13 cellular contexts compared by ENCODE assay signal in genomic region chr16:51433597-51433996, GRCh38.
"Had no signal": no experiment of that assay in that cellular context is flagged by ENCODE, and none has a peak within 500 bp of the region (broad histone marks: within the 10 kb centered on the region; RNA-seq: fewer than 3 reads in every experiment).

No MANE protein-coding gene starts in this region.

- H3K9me3 ChIP-seq: ascending aorta, lower lobe of right lung, right atrium auricular region, upper lobe of left lung had no signal

- H3K4me1 ChIP-seq: ascending aorta, lower lobe of right lung, right atrium auricular region, upper lobe of left lung had no signal

- H3K4me3 ChIP-seq: ascending aorta, lower lobe of right lung, right atrium auricular region, upper lobe of left lung had no signal

- H3K36me3 ChIP-seq: ascending aorta, lower lobe of right lung, right atrium auricular region, upper lobe of left lung had no signal

- ATAC-seq: activated T-cell treated with anti-CD3 and anti-CD28 coated beads, Interleukin-2, amount 50 U/mL, for 72 hours; left cardiac atrium; lower lobe of right lung had no signal

- H3K27me3 ChIP-seq: ascending aorta, right atrium auricular region, upper lobe of left lung had no signal

- DNase-seq: activated CD4-positive, alpha-beta T cell treated with anti-CD3 and anti-CD28 coated beads for 1 hour; activated gamma-delta T cell; activated T-cell treated with anti-CD3 and anti-CD28 coated beads, Interleukin-2, amount 50 U/mL, for 72 hours; hippocampal formation; left cardiac atrium; lower lobe of right lung; stimulated activated CD4-positive, alpha-beta T cell treated with anti-CD3 and anti-CD28 coated beads, Interleukin-2, amount 100 ng/mL, for 24 hours; SW 1271; T-helper 2 cell; upper lobe of left lung had no signal

- H3K27ac ChIP-seq: ascending aorta, lower lobe of right lung, right atrium auricular region, upper lobe of left lung, VCaP had no signal
